1 cellular context compared by ENCODE assay signal in the genomic region with DNA sequence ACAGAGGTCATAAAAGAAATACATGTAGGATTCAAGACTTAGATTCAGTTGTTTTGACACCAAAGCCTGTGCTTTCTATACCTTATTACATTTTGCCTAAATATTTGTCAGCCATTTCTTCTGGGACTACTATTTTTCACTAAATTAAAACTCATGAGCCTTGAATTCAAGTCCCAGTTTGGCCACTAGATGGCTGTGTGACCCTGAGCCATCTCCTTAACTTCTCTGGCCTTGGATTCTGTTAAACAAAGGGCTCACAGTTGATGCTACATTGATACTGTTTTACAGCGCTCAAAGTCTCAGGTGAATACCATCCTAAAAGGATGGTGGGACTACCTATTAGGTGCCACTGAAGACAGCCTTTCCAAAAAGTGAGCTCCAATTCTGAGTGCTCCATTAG.
TF ChIP-seq lines count a peak whose summit lies in the region.

No MANE protein-coding gene starts in this region.

TF ChIP-seq in GM23338, 12 proteins besides CTCF, POLR2A, EP300 and RAD21 (continued from another document):
- TF ChIP-seq, protein P1, sequence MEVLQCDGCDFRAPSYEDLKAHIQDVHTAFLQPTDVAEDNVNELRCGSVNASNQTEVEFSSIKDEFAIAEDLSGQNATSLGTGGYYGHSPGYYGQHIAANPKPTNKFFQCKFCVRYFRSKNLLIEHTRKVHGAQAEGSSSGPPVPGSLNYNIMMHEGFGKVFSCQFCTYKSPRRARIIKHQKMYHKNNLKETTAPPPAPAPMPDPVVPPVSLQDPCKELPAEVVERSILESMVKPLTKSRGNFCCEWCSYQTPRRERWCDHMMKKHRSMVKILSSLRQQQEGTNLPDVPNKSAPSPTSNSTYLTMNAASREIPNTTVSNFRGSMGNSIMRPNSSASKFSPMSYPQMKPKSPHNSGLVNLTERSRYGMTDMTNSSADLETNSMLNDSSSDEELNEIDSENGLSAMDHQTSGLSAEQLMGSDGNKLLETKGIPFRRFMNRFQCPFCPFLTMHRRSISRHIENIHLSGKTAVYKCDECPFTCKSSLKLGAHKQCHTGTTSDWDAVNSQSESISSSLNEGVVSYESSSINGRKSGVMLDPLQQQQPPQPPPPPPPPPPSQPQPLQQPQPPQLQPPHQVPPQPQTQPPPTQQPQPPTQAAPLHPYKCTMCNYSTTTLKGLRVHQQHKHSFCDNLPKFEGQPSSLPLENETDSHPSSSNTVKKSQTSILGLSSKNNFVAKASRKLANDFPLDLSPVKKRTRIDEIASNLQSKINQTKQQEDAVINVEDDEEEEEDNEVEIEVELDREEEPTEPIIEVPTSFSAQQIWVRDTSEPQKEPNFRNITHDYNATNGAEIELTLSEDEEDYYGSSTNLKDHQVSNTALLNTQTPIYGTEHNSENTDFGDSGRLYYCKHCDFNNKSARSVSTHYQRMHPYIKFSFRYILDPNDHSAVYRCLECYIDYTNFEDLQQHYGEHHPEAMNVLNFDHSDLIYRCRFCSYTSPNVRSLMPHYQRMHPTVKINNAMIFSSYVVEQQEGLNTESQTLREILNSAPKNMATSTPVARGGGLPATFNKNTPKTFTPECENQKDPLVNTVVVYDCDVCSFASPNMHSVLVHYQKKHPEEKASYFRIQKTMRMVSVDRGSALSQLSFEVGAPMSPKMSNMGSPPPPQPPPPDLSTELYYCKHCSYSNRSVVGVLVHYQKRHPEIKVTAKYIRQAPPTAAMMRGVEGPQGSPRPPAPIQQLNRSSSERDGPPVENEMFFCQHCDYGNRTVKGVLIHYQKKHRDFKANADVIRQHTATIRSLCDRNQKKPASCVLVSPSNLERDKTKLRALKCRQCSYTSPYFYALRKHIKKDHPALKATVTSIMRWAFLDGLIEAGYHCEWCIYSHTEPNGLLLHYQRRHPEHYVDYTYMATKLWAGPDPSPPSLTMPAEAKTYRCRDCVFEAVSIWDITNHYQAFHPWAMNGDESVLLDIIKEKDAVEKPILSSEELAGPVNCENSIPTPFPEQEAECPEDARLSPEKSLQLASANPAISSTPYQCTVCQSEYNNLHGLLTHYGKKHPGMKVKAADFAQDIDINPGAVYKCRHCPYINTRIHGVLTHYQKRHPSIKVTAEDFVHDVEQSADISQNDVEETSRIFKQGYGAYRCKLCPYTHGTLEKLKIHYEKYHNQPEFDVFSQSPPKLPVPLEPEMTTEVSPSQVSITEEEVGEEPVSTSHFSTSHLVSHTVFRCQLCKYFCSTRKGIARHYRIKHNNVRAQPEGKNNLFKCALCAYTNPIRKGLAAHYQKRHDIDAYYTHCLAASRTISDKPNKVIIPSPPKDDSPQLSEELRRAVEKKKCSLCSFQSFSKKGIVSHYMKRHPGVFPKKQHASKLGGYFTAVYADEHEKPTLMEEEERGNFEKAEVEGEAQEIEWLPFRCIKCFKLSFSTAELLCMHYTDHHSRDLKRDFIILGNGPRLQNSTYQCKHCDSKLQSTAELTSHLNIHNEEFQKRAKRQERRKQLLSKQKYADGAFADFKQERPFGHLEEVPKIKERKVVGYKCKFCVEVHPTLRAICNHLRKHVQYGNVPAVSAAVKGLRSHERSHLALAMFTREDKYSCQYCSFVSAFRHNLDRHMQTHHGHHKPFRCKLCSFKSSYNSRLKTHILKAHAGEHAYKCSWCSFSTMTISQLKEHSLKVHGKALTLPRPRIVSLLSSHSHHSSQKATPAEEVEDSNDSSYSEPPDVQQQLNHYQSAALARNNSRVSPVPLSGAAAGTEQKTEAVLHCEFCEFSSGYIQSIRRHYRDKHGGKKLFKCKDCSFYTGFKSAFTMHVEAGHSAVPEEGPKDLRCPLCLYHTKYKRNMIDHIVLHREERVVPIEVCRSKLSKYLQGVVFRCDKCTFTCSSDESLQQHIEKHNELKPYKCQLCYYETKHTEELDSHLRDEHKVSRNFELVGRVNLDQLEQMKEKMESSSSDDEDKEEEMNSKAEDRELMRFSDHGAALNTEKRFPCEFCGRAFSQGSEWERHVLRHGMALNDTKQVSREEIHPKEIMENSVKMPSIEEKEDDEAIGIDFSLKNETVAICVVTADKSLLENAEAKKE (CRISPR knock-in tag; IDR thresholded peaks at IDR 0.05) = no peak
- TF ChIP-seq CREB1 (CRISPR knock-in tag; IDR thresholded peaks at IDR 0.05; ENCODE audit: low read depth) = no peak
- TF ChIP-seq REST (IDR thresholded peaks at IDR 0.05; ENCODE audit: unreplicated experiment) = no peak
- TF ChIP-seq JUNB (IDR thresholded peaks at IDR 0.05; ENCODE audit: unreplicated experiment) = no peak
TF ChIP-seq in GM23338: peak in this region for 0.
